Comparison of ENCODE assay signal across 8 cellular contexts in the genomic region with DNA sequence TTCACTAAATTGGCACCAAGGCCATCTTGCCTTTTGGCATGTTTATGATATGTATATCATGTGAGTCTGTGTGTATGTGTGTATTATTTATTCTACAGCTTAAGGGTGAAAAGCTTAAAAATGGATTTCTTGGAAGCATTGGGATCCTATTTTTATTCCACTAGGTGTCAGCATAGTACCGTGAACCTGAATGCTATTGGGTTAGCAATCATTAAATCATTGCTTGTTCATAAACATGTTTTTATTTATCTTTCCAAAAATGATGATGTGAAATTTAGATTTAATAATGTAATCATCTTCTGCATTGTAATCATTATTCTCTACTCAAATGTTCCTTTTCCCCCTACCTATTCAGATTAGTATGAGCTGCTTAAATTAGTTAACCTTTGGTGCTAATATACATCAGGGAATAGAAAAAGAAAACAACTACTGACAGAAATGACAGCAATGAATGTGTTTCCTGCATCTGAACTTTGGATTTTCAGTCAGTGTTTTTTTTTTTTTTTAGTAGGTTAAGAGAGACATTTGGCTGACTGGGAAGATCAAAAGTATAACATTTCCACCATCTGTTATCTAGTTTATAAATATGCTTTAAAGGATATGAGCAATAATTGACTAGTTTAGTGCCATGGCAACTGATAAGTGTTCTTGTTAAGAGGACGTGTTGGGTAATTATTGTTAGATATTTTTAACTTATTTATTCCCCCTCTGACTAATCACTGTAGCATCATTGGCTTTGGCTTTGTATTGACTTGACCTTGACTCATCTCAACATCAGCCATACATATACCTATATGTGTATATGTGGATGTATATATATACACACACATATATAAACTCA. TPM values are rescaled to one million over a fixed set of nuclear protein-coding genes. Genes with fewer than 3 reads are reported as not detected.
DNase-seq lines count a peak whose midpoint lies in the region; ATAC-seq, FAIRE-seq and TF ChIP-seq lines count a peak whose summit lies in the region.

No MANE protein-coding gene starts in this region.

- H3K36me3 ChIP-seq in BE2C (no peaks in the 10 kb centered on the region), spleen (no peaks in the 10 kb centered on the region)

- H3K4me1 ChIP-seq in BE2C: peaks cover 3% of the 10 kb centered on the region; the same call in 1 of the 2 replicates
- peaks cover 0 to 8% (median 0%) of the 10 kb centered on the region in 6 donors for H3K4me1 ChIP-seq in spleen

- peak; percentile 61 for ATAC-seq in GM18909 (IDR thresholded peaks at IDR 0.05; ENCODE audit: poor library complexity, unreplicated experiment)
- no peak for ATAC-seq in activated T-helper 17 cell treated with anti-CD3 and anti-CD28 coated beads, Interleukin-2, amount 50 U/mL, for 72 hours (replicated peaks)

- WGBS in spleen, 5 donors: 2 to 12% (median 3%) methylated on average over 2 of the region's 2 CpGs

- intact Hi-C loops in spleen (cut with DNase I; ENCODE audit: low total_unique reads): loop anchor here (5.0 kb wide), 1 partner anchor 589 kb away; no protein-coding TSS in a partner anchor

- no peaks in the 10 kb centered on the region for H3K36me3 Mint-ChIP-seq in activated T-helper 17 cell treated with anti-CD3 and anti-CD28 coated beads, Interleukin-2, amount 50 U/mL, for 72 hours (ENCODE audit: low read depth)

- no peak overlapping the region for H3K27ac Mint-ChIP-seq in activated T-helper 17 cell treated with anti-CD3 and anti-CD28 coated beads, Interleukin-2, amount 50 U/mL, for 72 hours

- no peak for TF ChIP-seq POLR2A in spleen (IDR thresholded peaks at IDR 0.05)

- no peak overlapping the region for H3K4me3 ChIP-seq in BE2C (ENCODE audit: low read depth, low read length)
- no peak overlapping the region for H3K4me3 ChIP-seq in spleen

- peak; percentile 52 for TF ChIP-seq CTCF in BE2C (IDR thresholded peaks at IDR 0.05; ENCODE audit: low read depth, low read length)
- TF ChIP-seq CTCF in spleen (IDR thresholded peaks at IDR 0.05 in 8 of 11, conservative IDR thresholded peaks at IDR 0.05 in 3 of 11): peak; percentile 16 to 69 (median 60)

- H3K4me1 Mint-ChIP-seq in activated T-helper 17 cell treated with anti-CD3 and anti-CD28 coated beads, Interleukin-2, amount 50 U/mL, for 72 hours: no peaks in the 10 kb centered on the region

- no peaks in the 10 kb centered on the region for H3K27me3 ChIP-seq in BE2C
- no peaks in the 10 kb centered on the region for H3K27me3 ChIP-seq in spleen (replicated peaks in 1 of 7)

- H3K27me3 Mint-ChIP-seq in activated T-helper 17 cell treated with anti-CD3 and anti-CD28 coated beads, Interleukin-2, amount 50 U/mL, for 72 hours: peaks cover 3% of the 10 kb centered on the region

- H3K9me3 Mint-ChIP-seq in activated T-helper 17 cell treated with anti-CD3 and anti-CD28 coated beads, Interleukin-2, amount 50 U/mL, for 72 hours: no peaks in the 10 kb centered on the region

- H3K4me3 Mint-ChIP-seq in activated T-helper 17 cell treated with anti-CD3 and anti-CD28 coated beads, Interleukin-2, amount 50 U/mL, for 72 hours: no peak overlapping the region

- H3K27ac ChIP-seq in spleen: no peak overlapping the region

- FAIRE-seq in HTR-8/SVneo (lab: Jason Lieb, UNC): no peak

- no peaks in the 10 kb centered on the region for H3K9me3 ChIP-seq in BE2C
- H3K9me3 ChIP-seq in spleen: no peaks in the 10 kb centered on the region

- DNase-seq in BE2C (no peak), HTR-8/SVneo (ENCODE audit: insufficient read length, low spot score) (peak; percentile 23), SW480 (ENCODE audit: low spot score) (peak; percentile 20), globus pallidus (ENCODE audit: low spot score) (peak; percentile 27), spleen (no peak), activated T-cell treated with anti-CD3 and anti-CD28 coated beads for 4 hours (no peak)

RNA-seq across cellular contexts. Expression of a gene that starts 14.1 kb away (rescaled TPM):
- 0.59 TPM for polyA plus RNA-seq in BE2C (2012; ENCODE audit: insufficient read depth, insufficient read length, low read depth)
- total RNA-seq in spleen: not detected
- polyA plus RNA-seq in spleen: not detected
- total RNA-seq in activated T-helper 17 cell treated with anti-CD3 and anti-CD28 coated beads, Interleukin-2, amount 50 U/mL, for 72 hours: not detected

Comparison
In these comparisons a context has a peak if more than half of its experiments do, and no peak if none do; other contexts are left out.
1. DNase-seq: peak in HTR-8/SVneo (single experiment), SW480 (single experiment) and globus pallidus (single experiment); none in BE2C (single experiment), spleen (single experiment) and activated T-cell treated with anti-CD3 and anti-CD28 coated beads for 4 hours (single experiment).